Comparison of ENCODE assay signal across 8 cellular contexts in the genomic region with DNA sequence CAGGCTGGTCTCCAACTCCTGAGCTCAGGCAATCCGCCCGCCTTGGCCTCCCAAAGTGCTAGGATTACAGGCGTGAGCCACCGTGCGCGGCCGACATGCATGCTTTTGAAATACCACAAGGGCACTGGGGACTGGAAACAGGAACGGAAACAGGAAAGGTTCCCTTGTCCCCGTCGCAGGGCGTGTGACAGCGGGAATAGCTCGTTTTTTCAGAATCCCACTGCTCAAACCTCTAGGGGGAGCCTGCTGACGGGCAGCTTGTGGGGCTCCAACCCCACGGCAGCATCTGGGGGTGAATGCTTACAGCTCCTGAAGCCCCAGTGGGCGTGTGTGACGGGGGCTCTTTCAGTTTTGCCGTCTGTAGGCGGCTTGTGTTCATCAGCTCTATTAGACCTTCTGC. TPM values are rescaled to one million over a fixed set of nuclear protein-coding genes. Genes with fewer than 3 reads are reported as not detected.
A peak's percentile ranks its signal among the peaks of the same experiment; 100 is the strongest.
DNase-seq lines count a peak whose midpoint lies in the region; ATAC-seq and TF ChIP-seq lines count a peak whose summit lies in the region.

No MANE protein-coding gene starts in this region.

- dilution Hi-C loops in mammary epithelial cell (cut with HindIII; ENCODE audit: low sequenced_read_pairs), result no loop called here

- H3K36me3 ChIP-seq in HUES6 (ENCODE audit: control insufficient read depth, insufficient read depth, low read length), result no peaks in the 10 kb centered on the region
- no peaks in the 10 kb centered on the region for H3K36me3 ChIP-seq in mammary epithelial cell (ENCODE audit: insufficient read depth, low read length)

- H3K4me1 ChIP-seq in HUES6 (ENCODE audit: control insufficient read depth, insufficient read depth, low read length) (peaks cover 36% of the 10 kb centered on the region), mammary epithelial cell (ENCODE audit: insufficient read depth, low read length) (no peaks in the 10 kb centered on the region)

- H3K4me2 ChIP-seq in mammary epithelial cell (ENCODE audit: insufficient read depth, low read depth, low read length), result no peak overlapping the region

- peak overlapping the region; percentile 19 for H3K9ac ChIP-seq in HUES6 (ENCODE audit: low read length)
- H3K9ac ChIP-seq in mammary epithelial cell (ENCODE audit: insufficient read depth, low read length), result no peak overlapping the region

- peak overlapping the region; percentile 48 for H3K4me3 Mint-ChIP-seq in activated CD8-positive, alpha-beta memory T cell treated with anti-CD3 and anti-CD28 coated beads, Interleukin-2, amount 10 ng/mL, durations not matched to agents 7 days and 5 days
- H3K4me3 Mint-ChIP-seq in glutamatergic neuron (ENCODE audit: unreplicated experiment), result no peak overlapping the region

- H3K27ac ChIP-seq in HUES6 (ENCODE audit: low read depth, low read length) (no peak overlapping the region), mammary epithelial cell (ENCODE audit: insufficient read depth, low read depth, low read length) (no peak overlapping the region)

- H3K9me3 ChIP-seq in HUES6 (ENCODE audit: control insufficient read depth, insufficient read depth, low read depth, low read length) (no peaks in the 10 kb centered on the region), mammary epithelial cell (replicated peaks; ENCODE audit: insufficient read depth, low read length) (no peaks in the 10 kb centered on the region)

- DNase-seq in AG04449 (ENCODE audit: low read depth, low spot score) (no peak), glutamatergic neuron (peak; percentile 36), mammary epithelial cell (no peak), medulla oblongata (ENCODE audit: extremely low spot score) (no peak)
- peak; percentile 52 for DNase-seq in activated CD8-positive, alpha-beta memory T cell treated with anti-CD3 and anti-CD28 coated beads, Interleukin-2, amount 10 ng/mL, durations not matched to agents 7 days and 5 days
- DNase-seq in stimulated activated CD4-positive, alpha-beta T cell treated with anti-CD3 and anti-CD28 coated beads, TNF-alpha, amount 100 ng/mL, for 1 hour (ENCODE audit: low read depth in 3 of 3, low spot score in 1 of 3), result peak in 2 of 3 donors; percentile 5 to 25

- no peaks in the 10 kb centered on the region for H3K9me3 Mint-ChIP-seq in activated CD8-positive, alpha-beta memory T cell treated with anti-CD3 and anti-CD28 coated beads, Interleukin-2, amount 10 ng/mL, durations not matched to agents 7 days and 5 days (ENCODE audit: low read depth)
- H3K9me3 Mint-ChIP-seq in glutamatergic neuron (ENCODE audit: unreplicated experiment), result no peaks in the 10 kb centered on the region

- H3K36me3 Mint-ChIP-seq in activated CD8-positive, alpha-beta memory T cell treated with anti-CD3 and anti-CD28 coated beads, Interleukin-2, amount 10 ng/mL, durations not matched to agents 7 days and 5 days, result no peaks in the 10 kb centered on the region
- H3K36me3 Mint-ChIP-seq in glutamatergic neuron (ENCODE audit: unreplicated experiment), result no peaks in the 10 kb centered on the region

- H3K79me2 ChIP-seq in mammary epithelial cell (ENCODE audit: insufficient read depth, low read length), result no peaks in the 10 kb centered on the region

- no TSS peak for BruUV-seq in mammary epithelial cell (replicated peaks; lab: Mats Ljungman, UMichigan)

- CTCF ChIA-PET in AG04449 (lab: Yijun Ruan, JAX), result interaction anchor here (0.6 to 15.4 kb wide), 12 partner anchors 9 to 222 kb away, joined by 3 to 465 read pairs (median 4); a partner anchor contains a TSS
- CTCF ChIA-PET in activated CD8-positive, alpha-beta memory T cell treated with anti-CD3 and anti-CD28 coated beads, Interleukin-2, amount 10 ng/mL, durations not matched to agents 7 days and 5 days (lab: Charles Lee), result interaction anchor here (0.6 to 13.2 kb wide), 28 partner anchors 11 to 290 kb away, joined by 3 to 253 read pairs (median 4); a partner anchor contains a TSS
- CTCF ChIA-PET in mammary epithelial cell (lab: Charles Lee; ENCODE audit: low non-redundant PET), result interaction anchor here (0.7 to 0.8 kb wide), 2 partner anchors 19 to 87 kb away, joined by 5 to 28 read pairs; no protein-coding TSS in a partner anchor

- H3K4me1 Mint-ChIP-seq in activated CD8-positive, alpha-beta memory T cell treated with anti-CD3 and anti-CD28 coated beads, Interleukin-2, amount 10 ng/mL, durations not matched to agents 7 days and 5 days, result peaks cover 21% of the 10 kb centered on the region
- H3K4me1 Mint-ChIP-seq in glutamatergic neuron (ENCODE audit: low read depth, unreplicated experiment), result peaks cover 17% of the 10 kb centered on the region

- peaks cover 13% of the 10 kb centered on the region for H3K27me3 Mint-ChIP-seq in activated CD8-positive, alpha-beta memory T cell treated with anti-CD3 and anti-CD28 coated beads, Interleukin-2, amount 10 ng/mL, durations not matched to agents 7 days and 5 days
- H3K27me3 Mint-ChIP-seq in glutamatergic neuron (ENCODE audit: unreplicated experiment), result peaks cover 4% of the 10 kb centered on the region

- WGBS in mammary epithelial cell (ENCODE audit: low coverage, missing lambda C conversion rate), result 53% methylated on average over 7 of the region's 19 CpGs

- H3K4me3 ChIP-seq in AG04449 (ENCODE audit: low read depth, low read length) (no peak overlapping the region), HUES6 (ENCODE audit: low read depth, low read length) (peak overlapping the region; percentile 26), mammary epithelial cell (replicated peaks in 1 of 3; ENCODE audit: insufficient read depth in 1 of 3, low read depth in 2 of 3, low read length in 3 of 3) (no peak overlapping the region)

- TF ChIP-seq CTCF in AG04449 (IDR thresholded peaks at IDR 0.05; ENCODE audit: insufficient read depth, low read length, missing control alignments) (peak; percentile 31), glutamatergic neuron (IDR thresholded peaks at IDR 0.05; ENCODE audit: partially characterized antibody, unreplicated experiment) (peak; percentile 36), mammary epithelial cell (conservative IDR thresholded peaks at IDR 0.05 in 1 of 2, IDR thresholded peaks at IDR 0.05 in 1 of 2; ENCODE audit: extremely low read depth in 1 of 2, insufficient read depth in 1 of 2, low read depth in 1 of 2, low read length in 2 of 2) (no peak)

- intact Hi-C loops in mammary epithelial cell (cut with micrococcal nuclease), result no loop called here

- peaks cover 29% of the 10 kb centered on the region for H3K27me3 ChIP-seq in HUES6 (ENCODE audit: control insufficient read depth, insufficient read depth, low read length)
- H3K27me3 ChIP-seq in mammary epithelial cell (ENCODE audit: insufficient read depth, low read length), result no peaks in the 10 kb centered on the region

- in situ Hi-C loops in mammary epithelial cell (cut with MboI; ENCODE audit: low sequenced_read_pairs in 2 of 2), result no loop called here

- H2AFZ ChIP-seq in mammary epithelial cell (ENCODE audit: low read depth, low read length), result no peak overlapping the region

- no peaks in the 10 kb centered on the region for H4K20me1 ChIP-seq in mammary epithelial cell (ENCODE audit: insufficient read depth, low read length)

- POLR2A ChIA-PET in AG04449 (lab: Yijun Ruan, JAX), result no interaction called here

- peak; percentile 65 for ATAC-seq in activated CD8-positive, alpha-beta memory T cell treated with anti-CD3 and anti-CD28 coated beads, Interleukin-2, amount 10 ng/mL, durations not matched to agents 7 days and 5 days
- no peak for ATAC-seq in GM21367 (IDR thresholded peaks at IDR 0.05; ENCODE audit: unreplicated experiment)

- H3K27ac Mint-ChIP-seq in activated CD8-positive, alpha-beta memory T cell treated with anti-CD3 and anti-CD28 coated beads, Interleukin-2, amount 10 ng/mL, durations not matched to agents 7 days and 5 days, result no peak overlapping the region
- no peak overlapping the region for H3K27ac Mint-ChIP-seq in glutamatergic neuron (ENCODE audit: unreplicated experiment)

RNA-seq across cellular contexts. Expression of a gene that starts 18.8 kb away (rescaled TPM):
- not detected for total RNA-seq in activated CD8-positive, alpha-beta memory T cell treated with anti-CD3 and anti-CD28 coated beads, Interleukin-2, amount 10 ng/mL, durations not matched to agents 7 days and 5 days
- total RNA-seq in glutamatergic neuron (ENCODE audit: unreplicated experiment), result not detected
- not detected for total RNA-seq in mammary epithelial cell
- polyA plus RNA-seq in mammary epithelial cell, result not detected
- polyA minus RNA-seq in mammary epithelial cell, result not detected

RNA-seq across cellular contexts. Expression of a gene that starts 45.7 kb away (rescaled TPM):
- under 1 TPM; 0.35 to 0.38 TPM for total RNA-seq in activated CD8-positive, alpha-beta memory T cell treated with anti-CD3 and anti-CD28 coated beads, Interleukin-2, amount 10 ng/mL, durations not matched to agents 7 days and 5 days
- 29.0 TPM for total RNA-seq in glutamatergic neuron (ENCODE audit: unreplicated experiment)
- under 1 TPM; under 0.01 to 0.61 TPM for total RNA-seq in mammary epithelial cell
- 0.25 TPM for polyA plus RNA-seq in mammary epithelial cell
- not detected for polyA minus RNA-seq in mammary epithelial cell

RNA-seq across cellular contexts. Expression of a gene that starts 53.4 kb away (rescaled TPM):
- total RNA-seq in activated CD8-positive, alpha-beta memory T cell treated with anti-CD3 and anti-CD28 coated beads, Interleukin-2, amount 10 ng/mL, durations not matched to agents 7 days and 5 days, result not detected
- not detected for total RNA-seq in glutamatergic neuron (ENCODE audit: unreplicated experiment)
- total RNA-seq in mammary epithelial cell, result not detected
- polyA plus RNA-seq in mammary epithelial cell, result not detected
- not detected for polyA minus RNA-seq in mammary epithelial cell

Comparison
In these comparisons a context has a peak if more than half of its experiments do, and no peak if none do; other contexts are left out.
1. DNase-seq: peak in activated CD8-positive, alpha-beta memory T cell treated with anti-CD3 and anti-CD28 coated beads, Interleukin-2, amount 10 ng/mL, durations not matched to agents 7 days and 5 days (single experiment), glutamatergic neuron (single experiment) and stimulated activated CD4-positive, alpha-beta T cell treated with anti-CD3 and anti-CD28 coated beads, TNF-alpha, amount 100 ng/mL, for 1 hour (2 of 3); none in AG04449 (single experiment), mammary epithelial cell (single experiment) and medulla oblongata (single experiment).
2. CTCF ChIP-seq: peak in AG04449 (single experiment) and glutamatergic neuron (single experiment); none in mammary epithelial cell (0 of 2).
3. RNA of a gene that starts 45.7 kb away (total RNA-seq): 29.0 TPM in glutamatergic neuron (single experiment); under 0.01 to 0.61 TPM in mammary epithelial cell and 0.35 to 0.38 TPM in activated CD8-positive, alpha-beta memory T cell treated with anti-CD3 and anti-CD28 coated beads, Interleukin-2, amount 10 ng/mL, durations not matched to agents 7 days and 5 days; every median in the first group is over 10 times any median in the second.